Comparison of ENCODE assay signal across 22 cellular contexts in the genomic region with DNA sequence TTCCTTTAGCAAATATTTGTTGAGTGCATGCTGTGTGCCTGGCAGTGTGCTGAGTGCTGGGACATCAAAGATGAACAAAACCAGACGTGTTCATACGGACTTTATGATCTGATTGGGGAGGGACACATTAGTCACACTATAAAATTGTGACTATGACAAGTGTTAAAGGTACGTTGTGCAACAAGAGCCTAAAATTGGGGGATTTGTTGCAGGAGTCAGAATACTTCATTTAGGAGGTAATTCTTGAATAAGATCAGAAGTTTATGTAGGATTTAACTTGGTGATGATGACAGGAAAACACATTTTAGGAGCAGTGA. TPM values are rescaled to one million over a fixed set of nuclear protein-coding genes. Genes with fewer than 3 reads are reported as not detected.
DNase-seq lines count a peak whose midpoint lies in the region; ATAC-seq and TF ChIP-seq lines count a peak whose summit lies in the region.
"Had no signal": no experiment of that assay in that cellular context is flagged by ENCODE, and none has a peak within 500 bp of the region (broad histone marks: within the 10 kb centered on the region; RNA-seq: fewer than 3 reads in every experiment).

No MANE protein-coding gene starts in this region.

- no peak for TF ChIP-seq CTCF in foreskin keratinocyte (conservative IDR thresholded peaks at IDR 0.05)

- no peak for DNase-seq in activated naive CD8-positive, alpha-beta T cell treated with anti-CD3 and anti-CD28 coated beads, Interleukin-2, amount 50 U/mL, for 24 hours
- no peak for DNase-seq in activated T-helper 1 cell treated with anti-CD3 and anti-CD28 coated beads, Interleukin-12 subunit alpha, Interleukin-12 subunit beta, Interleukin-2, Interleukin-4 antibody, amounts not matched to agents 30 ng/mL and 10 ng/mL and 1 ng/mL, durations not matched to agents 14 hours and 24 hours and 36 hours (ENCODE audit: low spot score)
- DNase-seq in foreskin keratinocyte: no peak
- DNase-seq in stimulated activated effector memory CD8-positive, alpha-beta T cell treated with anti-CD3 and anti-CD28 coated beads, Interleukin-12 subunit alpha, Interleukin-12 subunit beta, amount 100 ng/mL, for 72 hours (ENCODE audit: low spot score in 2 of 2): no peak
- no peak for DNase-seq in activated T-cell treated with anti-CD3 and anti-CD28 coated beads, Interleukin-2, amount 50 U/mL, for 1 hour
- no peak for DNase-seq in CD1c-positive myeloid dendritic cell (ENCODE audit: extremely low spot score)
- DNase-seq: activated CD4-positive, alpha-beta T cell treated with anti-CD3 and anti-CD28 coated beads, Interleukin-2, amount 50 U/mL, for 1 hour; activated CD8-positive, alpha-beta memory T cell treated with anti-CD3 and anti-CD28 coated beads, Interleukin-2, amount 10 ng/mL, durations not matched to agents 7 days and 5 days; Caco-2; DMS79 treated with DMSO at 0.1 percent for 48 hours; esophagus squamous epithelium; kidney; NCI-H1417; NCI-H2081; NCI-H226; retina; T-helper 9 cell had no signal

- peaks cover 40% of the 10 kb centered on the region for H3K4me1 Mint-ChIP-seq in activated naive CD8-positive, alpha-beta T cell (ENCODE audit: low read depth)
- H3K4me1 Mint-ChIP-seq in activated naive CD8-positive, alpha-beta T cell treated with anti-CD3 and anti-CD28 coated beads, Interleukin-2, amount 50 U/mL, for 24 hours: peaks cover 14% of the 10 kb centered on the region
- H3K4me1 Mint-ChIP-seq in activated T-helper 1 cell treated with anti-CD3 and anti-CD28 coated beads, Interleukin-12 subunit alpha, Interleukin-12 subunit beta, Interleukin-2, Interleukin-4 antibody, amounts not matched to agents 30 ng/mL and 10 ng/mL and 1 ng/mL, durations not matched to agents 14 hours and 24 hours and 36 hours (ENCODE audit: low read depth): peaks cover 15% of the 10 kb centered on the region
- H3K4me1 Mint-ChIP-seq in stimulated activated effector memory CD8-positive, alpha-beta T cell treated with anti-CD3 and anti-CD28 coated beads, Interleukin-12 subunit alpha, Interleukin-12 subunit beta, amount 100 ng/mL, for 72 hours: peaks cover 29% of the 10 kb centered on the region

- peaks cover 4% of the 10 kb centered on the region for H3K4me1 ChIP-seq in foreskin keratinocyte

- peak overlapping the region; percentile 54 for H3K27ac Mint-ChIP-seq in activated naive CD8-positive, alpha-beta T cell
- H3K27ac Mint-ChIP-seq in activated naive CD8-positive, alpha-beta T cell treated with anti-CD3 and anti-CD28 coated beads, Interleukin-2, amount 50 U/mL, for 24 hours: no peak overlapping the region
- peak overlapping the region; percentile 18 for H3K27ac Mint-ChIP-seq in activated T-helper 1 cell treated with anti-CD3 and anti-CD28 coated beads, Interleukin-12 subunit alpha, Interleukin-12 subunit beta, Interleukin-2, Interleukin-4 antibody, amounts not matched to agents 30 ng/mL and 10 ng/mL and 1 ng/mL, durations not matched to agents 14 hours and 24 hours and 36 hours
- H3K27ac Mint-ChIP-seq in stimulated activated effector memory CD8-positive, alpha-beta T cell treated with anti-CD3 and anti-CD28 coated beads, Interleukin-12 subunit alpha, Interleukin-12 subunit beta, amount 100 ng/mL, for 72 hours: peak overlapping the region; percentile 49
- H3K27ac Mint-ChIP-seq: activated CD8-positive, alpha-beta memory T cell treated with anti-CD3 and anti-CD28 coated beads, Interleukin-2, amount 10 ng/mL, durations not matched to agents 7 days and 5 days; activated T-helper 2 cell treated with anti-CD3 and anti-CD28 coated beads, Interferon-gamma antibody, Interleukin-2, Interleukin-4, amounts not matched to agents 10 μg/mL and 5 μg/mL and 100 μg/mL, durations not matched to agents 14 hours and 24 hours and 36 hours; IgD-negative memory B cell had no signal

- no peaks in the 10 kb centered on the region for H3K27me3 ChIP-seq in foreskin keratinocyte
- H3K27me3 ChIP-seq: esophagus squamous epithelium had no signal

- ATAC-seq in activated naive CD8-positive, alpha-beta T cell treated with anti-CD3 and anti-CD28 coated beads, Interleukin-2, amount 50 U/mL, for 24 hours: no peak
- ATAC-seq in foreskin keratinocyte (peak; percentile 38), HG03045 (IDR thresholded peaks at IDR 0.05; ENCODE audit: unreplicated experiment) (no peak)
- no peak for ATAC-seq in stimulated activated effector memory CD8-positive, alpha-beta T cell treated with anti-CD3 and anti-CD28 coated beads, Interleukin-12 subunit alpha, Interleukin-12 subunit beta, amount 100 ng/mL, for 72 hours
- ATAC-seq: activated CD8-positive, alpha-beta memory T cell treated with anti-CD3 and anti-CD28 coated beads, Interleukin-2, amount 10 ng/mL, durations not matched to agents 7 days and 5 days had no signal

- intact Hi-C loops in activated T-helper 1 cell treated with anti-CD3 and anti-CD28 coated beads, Interleukin-12 subunit alpha, Interleukin-12 subunit beta, Interleukin-2, Interleukin-4 antibody, amounts not matched to agents 30 ng/mL and 10 ng/mL and 1 ng/mL, durations not matched to agents 14 hours and 24 hours and 36 hours (cut with micrococcal nuclease): no loop called here

- no peak overlapping the region for H3K27ac ChIP-seq in foreskin keratinocyte
- H3K27ac ChIP-seq: esophagus squamous epithelium had no signal

- no peak overlapping the region for H3K4me3 Mint-ChIP-seq in activated naive CD8-positive, alpha-beta T cell
- H3K4me3 Mint-ChIP-seq in activated naive CD8-positive, alpha-beta T cell treated with anti-CD3 and anti-CD28 coated beads, Interleukin-2, amount 50 U/mL, for 24 hours: no peak overlapping the region
- no peak overlapping the region for H3K4me3 Mint-ChIP-seq in activated T-helper 1 cell treated with anti-CD3 and anti-CD28 coated beads, Interleukin-12 subunit alpha, Interleukin-12 subunit beta, Interleukin-2, Interleukin-4 antibody, amounts not matched to agents 30 ng/mL and 10 ng/mL and 1 ng/mL, durations not matched to agents 14 hours and 24 hours and 36 hours
- H3K4me3 Mint-ChIP-seq in stimulated activated effector memory CD8-positive, alpha-beta T cell treated with anti-CD3 and anti-CD28 coated beads, Interleukin-12 subunit alpha, Interleukin-12 subunit beta, amount 100 ng/mL, for 72 hours: no peak overlapping the region
- H3K4me3 Mint-ChIP-seq: activated CD8-positive, alpha-beta memory T cell treated with anti-CD3 and anti-CD28 coated beads, Interleukin-2, amount 10 ng/mL, durations not matched to agents 7 days and 5 days; IgD-negative memory B cell had no signal

- peaks cover 15% of the 10 kb centered on the region for H3K36me3 Mint-ChIP-seq in activated naive CD8-positive, alpha-beta T cell
- peaks cover 22% of the 10 kb centered on the region for H3K36me3 Mint-ChIP-seq in activated naive CD8-positive, alpha-beta T cell treated with anti-CD3 and anti-CD28 coated beads, Interleukin-2, amount 50 U/mL, for 24 hours (ENCODE audit: low read depth)
- peaks cover 24% of the 10 kb centered on the region for H3K36me3 Mint-ChIP-seq in activated T-helper 1 cell treated with anti-CD3 and anti-CD28 coated beads, Interleukin-12 subunit alpha, Interleukin-12 subunit beta, Interleukin-2, Interleukin-4 antibody, amounts not matched to agents 30 ng/mL and 10 ng/mL and 1 ng/mL, durations not matched to agents 14 hours and 24 hours and 36 hours (ENCODE audit: low read depth)
- peaks cover 53% of the 10 kb centered on the region for H3K36me3 Mint-ChIP-seq in stimulated activated effector memory CD8-positive, alpha-beta T cell treated with anti-CD3 and anti-CD28 coated beads, Interleukin-12 subunit alpha, Interleukin-12 subunit beta, amount 100 ng/mL, for 72 hours

- H3K27me3 Mint-ChIP-seq in activated naive CD8-positive, alpha-beta T cell: no peaks in the 10 kb centered on the region
- H3K27me3 Mint-ChIP-seq in activated naive CD8-positive, alpha-beta T cell treated with anti-CD3 and anti-CD28 coated beads, Interleukin-2, amount 50 U/mL, for 24 hours: no peaks in the 10 kb centered on the region
- H3K27me3 Mint-ChIP-seq in activated T-helper 1 cell treated with anti-CD3 and anti-CD28 coated beads, Interleukin-12 subunit alpha, Interleukin-12 subunit beta, Interleukin-2, Interleukin-4 antibody, amounts not matched to agents 30 ng/mL and 10 ng/mL and 1 ng/mL, durations not matched to agents 14 hours and 24 hours and 36 hours (ENCODE audit: insufficient read depth): no peaks in the 10 kb centered on the region
- H3K27me3 Mint-ChIP-seq: activated CD8-positive, alpha-beta memory T cell treated with anti-CD3 and anti-CD28 coated beads, Interleukin-2, amount 10 ng/mL, durations not matched to agents 7 days and 5 days; IgD-negative memory B cell had no signal

- H3K9me3 Mint-ChIP-seq in activated naive CD8-positive, alpha-beta T cell (ENCODE audit: low read depth): no peaks in the 10 kb centered on the region
- no peaks in the 10 kb centered on the region for H3K9me3 Mint-ChIP-seq in activated naive CD8-positive, alpha-beta T cell treated with anti-CD3 and anti-CD28 coated beads, Interleukin-2, amount 50 U/mL, for 24 hours
- no peaks in the 10 kb centered on the region for H3K9me3 Mint-ChIP-seq in activated T-helper 1 cell treated with anti-CD3 and anti-CD28 coated beads, Interleukin-12 subunit alpha, Interleukin-12 subunit beta, Interleukin-2, Interleukin-4 antibody, amounts not matched to agents 30 ng/mL and 10 ng/mL and 1 ng/mL, durations not matched to agents 14 hours and 24 hours and 36 hours
- no peaks in the 10 kb centered on the region for H3K9me3 Mint-ChIP-seq in stimulated activated effector memory CD8-positive, alpha-beta T cell treated with anti-CD3 and anti-CD28 coated beads, Interleukin-12 subunit alpha, Interleukin-12 subunit beta, amount 100 ng/mL, for 72 hours
- H3K9me3 Mint-ChIP-seq: activated T-helper 2 cell treated with anti-CD3 and anti-CD28 coated beads, Interferon-gamma antibody, Interleukin-2, Interleukin-4, amounts not matched to agents 10 μg/mL and 5 μg/mL and 100 μg/mL, durations not matched to agents 14 hours and 24 hours and 36 hours; IgD-negative memory B cell had no signal

RNA-seq across cellular contexts. Expression of a gene that starts 29.6 kb away (rescaled TPM):
- 0.13 TPM in 1 of 2 replicates, not detected in the other for total RNA-seq in activated T-helper 1 cell treated with anti-CD3 and anti-CD28 coated beads, Interleukin-12 subunit alpha, Interleukin-12 subunit beta, Interleukin-2, Interleukin-4 antibody, amounts not matched to agents 30 ng/mL and 10 ng/mL and 1 ng/mL, durations not matched to agents 14 hours and 24 hours and 36 hours
- total RNA-seq in foreskin keratinocyte: not detected in 2 replicates
- polyA plus RNA-seq in foreskin keratinocyte: not detected in 2 replicates
- total RNA-seq: activated T-helper 2 cell treated with anti-CD3 and anti-CD28 coated beads, Interferon-gamma antibody, Interleukin-2, Interleukin-4, amounts not matched to agents 10 μg/mL and 5 μg/mL and 100 μg/mL, durations not matched to agents 14 hours and 24 hours and 36 hours; Caco-2; H1 had no signal
- polyA plus RNA-seq: H1 had no signal

RNA-seq across cellular contexts. Expression of a gene that starts 35.0 kb away (rescaled TPM):
- 56.1 and 57.3 TPM in 2 replicates for total RNA-seq in activated T-helper 1 cell treated with anti-CD3 and anti-CD28 coated beads, Interleukin-12 subunit alpha, Interleukin-12 subunit beta, Interleukin-2, Interleukin-4 antibody, amounts not matched to agents 30 ng/mL and 10 ng/mL and 1 ng/mL, durations not matched to agents 14 hours and 24 hours and 36 hours
- total RNA-seq in foreskin keratinocyte: 33.6 and 34.2 TPM in 2 replicates
- polyA plus RNA-seq in foreskin keratinocyte: 14.5 and 16.0 TPM in 2 replicates

RNA-seq across cellular contexts. Expression of a gene that starts 51.6 kb away (rescaled TPM):
- total RNA-seq in activated T-helper 1 cell treated with anti-CD3 and anti-CD28 coated beads, Interleukin-12 subunit alpha, Interleukin-12 subunit beta, Interleukin-2, Interleukin-4 antibody, amounts not matched to agents 30 ng/mL and 10 ng/mL and 1 ng/mL, durations not matched to agents 14 hours and 24 hours and 36 hours: 29.6 and 32.9 TPM in 2 replicates
- 25.6 and 27.5 TPM in 2 replicates for total RNA-seq in foreskin keratinocyte
- polyA plus RNA-seq in foreskin keratinocyte: 32.3 and 34.3 TPM in 2 replicates
